16 cellular contexts compared by ENCODE assay signal in the genomic region with DNA sequence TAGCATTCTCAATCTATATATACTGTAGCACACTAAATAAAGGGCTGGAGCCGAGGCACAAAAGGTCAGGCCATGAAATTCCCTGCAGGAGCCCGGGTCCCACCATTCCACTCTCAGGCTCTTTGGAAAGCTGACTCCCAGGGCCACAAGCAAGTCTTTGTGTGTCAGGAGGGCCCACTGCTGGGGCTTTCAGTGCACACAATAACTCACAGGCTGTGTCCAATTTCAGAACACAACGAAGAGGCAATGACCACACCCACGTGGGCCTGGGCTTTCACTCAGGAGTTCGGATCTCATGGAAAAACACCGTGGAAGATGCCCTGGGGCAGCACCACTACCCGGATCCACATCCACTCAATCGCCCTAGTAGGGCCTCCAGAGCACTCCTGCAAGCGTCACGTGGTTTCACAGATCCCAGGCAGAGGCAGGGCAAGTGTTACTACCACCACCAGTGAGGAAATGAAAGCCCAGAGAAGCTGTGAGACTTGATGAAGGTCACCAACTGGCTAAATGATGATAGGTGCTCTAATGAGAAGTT.
DNase-seq lines count a peak whose midpoint lies in the region; ATAC-seq and TF ChIP-seq lines count a peak whose summit lies in the region.
"Had no signal": no experiment of that assay in that cellular context is flagged by ENCODE, and none has a peak within 500 bp of the region (broad histone marks: within the 10 kb centered on the region; RNA-seq: fewer than 3 reads in every experiment).

No MANE protein-coding gene starts in this region.

- H3K36me3 ChIP-seq in upper lobe of right lung, result no peaks in the 10 kb centered on the region

- ATAC-seq in upper lobe of right lung (peak; percentile 67), GM21526 (IDR thresholded peaks at IDR 0.05; ENCODE audit: low FRiP score, unreplicated experiment) (no peak)

- H3K4me3 Mint-ChIP-seq in chondrocyte (ENCODE audit: unreplicated experiment), result no peak overlapping the region
- H3K4me3 Mint-ChIP-seq: activated naive CD8-positive, alpha-beta T cell treated with anti-CD3 and anti-CD28 coated beads, Interleukin-2, amount 10 ng/mL, durations not matched to agents 7 days and 5 days had no signal

- H3K27ac ChIP-seq in upper lobe of right lung, result no peak overlapping the region
- H3K27ac ChIP-seq: A549, testis had no signal

- H3K27me3 ChIP-seq in upper lobe of right lung, result no peaks in the 10 kb centered on the region
- H3K27me3 ChIP-seq: testis had no signal

- H3K36me3 Mint-ChIP-seq in chondrocyte (ENCODE audit: low read depth), result no peaks in the 10 kb centered on the region
- H3K36me3 Mint-ChIP-seq: activated naive CD8-positive, alpha-beta T cell treated with anti-CD3 and anti-CD28 coated beads, Interleukin-2, amount 10 ng/mL, durations not matched to agents 7 days and 5 days had no signal

- H3K4me1 Mint-ChIP-seq in chondrocyte (ENCODE audit: low read depth), result no peaks in the 10 kb centered on the region
- H3K4me1 Mint-ChIP-seq: activated naive CD8-positive, alpha-beta T cell treated with anti-CD3 and anti-CD28 coated beads, Interleukin-2, amount 10 ng/mL, durations not matched to agents 7 days and 5 days had no signal

- TF ChIP-seq CTCF in upper lobe of right lung (IDR thresholded peaks at IDR 0.05) (no peak), chondrocyte (IDR thresholded peaks at IDR 0.05) (no peak)

- peaks cover 27% of the 10 kb centered on the region for H3K27me3 Mint-ChIP-seq in chondrocyte (ENCODE audit: low read depth)

- intact Hi-C loops in upper lobe of right lung (cut with DNase I), result no loop called here

- no peak overlapping the region for H3K4me3 ChIP-seq in upper lobe of right lung
- H3K4me3 ChIP-seq: A549, testis had no signal

- no peak overlapping the region for H3K27ac Mint-ChIP-seq in chondrocyte (ENCODE audit: unreplicated experiment)
- H3K27ac Mint-ChIP-seq: activated naive CD8-positive, alpha-beta T cell treated with anti-CD3 and anti-CD28 coated beads, Interleukin-2, amount 10 ng/mL, durations not matched to agents 7 days and 5 days had no signal

- no peaks in the 10 kb centered on the region for H3K9me3 ChIP-seq in upper lobe of right lung
- H3K9me3 ChIP-seq: A549, testis had no signal

- no peaks in the 10 kb centered on the region for H3K4me1 ChIP-seq in upper lobe of right lung
- H3K4me1 ChIP-seq: testis had no signal

- DNase-seq in NCI-H748 (lab: John Stamatoyannopoulos, UW; ENCODE audit: unreplicated experiment) (peak; percentile 41), NCI-H748 treated with DMSO at 0.1 percent for 48 hours (lab: John Stamatoyannopoulos, UW) (no peak), foreskin melanocyte (peak; percentile 61), myocyte (ENCODE audit: low read depth) (peak; percentile 74), upper lobe of right lung (no peak), COR-L47 (lab: John Stamatoyannopoulos, UW) (no peak), chondrocyte (ENCODE audit: low spot score) (no peak)
- DNase-seq: activated CD8-positive, alpha-beta memory T cell treated with anti-CD3 and anti-CD28 coated beads, Interleukin-2, amount 50 U/mL, for 4 hours; activated naive CD8-positive, alpha-beta T cell treated with anti-CD3 and anti-CD28 coated beads, Interleukin-2, amount 10 ng/mL, durations not matched to agents 7 days and 5 days; cortex of kidney; KG1; NCI-H187; SW 1271; testis had no signal

- H3K9me3 Mint-ChIP-seq in chondrocyte (ENCODE audit: low read depth), result no peaks in the 10 kb centered on the region
- H3K9me3 Mint-ChIP-seq: activated naive CD8-positive, alpha-beta T cell treated with anti-CD3 and anti-CD28 coated beads, Interleukin-2, amount 10 ng/mL, durations not matched to agents 7 days and 5 days had no signal

Comparison
In these comparisons a context has a peak if more than half of its experiments do, and no peak if none do; other contexts are left out.
1. DNase-seq: peak in NCI-H748 (single experiment), foreskin melanocyte (single experiment) and myocyte (single experiment); none in NCI-H748 treated with DMSO at 0.1 percent for 48 hours (single experiment), upper lobe of right lung (single experiment), COR-L47 (single experiment) and chondrocyte (single experiment).